Comparison of ENCODE assay signal across 18 cellular contexts in genomic region chr7:153657182-153657800, GRCh38.
DNase-seq lines count a peak whose midpoint lies in the region; FAIRE-seq and TF ChIP-seq lines count a peak whose summit lies in the region.
"Had no signal": no experiment of that assay in that cellular context is flagged by ENCODE, and none has a peak within 500 bp of the region (broad histone marks: within the 10 kb centered on the region; RNA-seq: fewer than 3 reads in every experiment).

No MANE protein-coding gene starts in this region.

- peaks cover 27 to 50% of the 10 kb centered on the region in 2 experiments for H3K9me3 ChIP-seq in H1 (ENCODE audit: insufficient read depth in 2 of 2, low read depth in 1 of 2, low read length in 1 of 2)
- H3K9me3 ChIP-seq in osteoblast (ENCODE audit: low read depth, low read length) = peaks cover 3% of the 10 kb centered on the region
- H3K9me3 ChIP-seq: HAP-1 had no signal

- H3K18ac ChIP-seq in H1 (ENCODE audit: extremely low read depth, low read length) = no peak overlapping the region

- H2BK5ac ChIP-seq in H1 (ENCODE audit: low read depth, low read length) = no peak overlapping the region

- H2BK15ac ChIP-seq in H1 (ENCODE audit: low read length) = no peak overlapping the region

- no peak for TF ChIP-seq POLR2A in H1 (IDR thresholded peaks at IDR 0.05; ENCODE audit: control extremely low read depth in 1 of 2, low read depth in 2 of 2, low read length in 2 of 2)

- H4K20me1 ChIP-seq in H1 (replicated peaks in 1 of 2; ENCODE audit: control insufficient read depth in 1 of 2, insufficient read depth in 2 of 2, low read length in 2 of 2) (peaks cover 0 to 2% of the 10 kb centered on the region in 2 experiments), osteoblast (ENCODE audit: insufficient read depth, low read length) (no peaks in the 10 kb centered on the region)
- H4K20me1 ChIP-seq: BLaER1 treated with 17β-estradiol and CSF1 and Interleukin-3, amounts not matched to agents 10 nM and 100 nM had no signal

- POLR2A ChIA-PET in H1 (lab: Charles Lee; ENCODE audit: partially characterized antibody) = no interaction called here

- H3K79me2 ChIP-seq in H1 (ENCODE audit: control insufficient read depth in 1 of 2, insufficient read depth in 2 of 2, low read length in 2 of 2) (no peaks in the 10 kb centered on the region), osteoblast (ENCODE audit: insufficient read depth, low read length) (no peaks in the 10 kb centered on the region)

- H3K4me2 ChIP-seq in H1 (ENCODE audit: insufficient read depth in 1 of 2, low read depth in 2 of 2, low read length in 2 of 2) (no peak overlapping the region), osteoblast (ENCODE audit: insufficient read depth, low read length) (no peak overlapping the region)
- H3K4me2 ChIP-seq: BLaER1 treated with 17β-estradiol and CSF1 and Interleukin-3, amounts not matched to agents 10 nM and 100 nM; GM23338 had no signal

- no peak overlapping the region for H3K23ac ChIP-seq in H1 (ENCODE audit: insufficient read length)

- FAIRE-seq in H1 (lab: Jason Lieb, UNC) = no peak
- FAIRE-seq: GM12878, GM18507 had no signal

- TF ChIP-seq EP300 in H1 (IDR thresholded peaks at IDR 0.05; ENCODE audit: borderline replicate concordance in 1 of 2, low read depth in 2 of 2, low read length in 2 of 2) = no peak

- no peak overlapping the region for H4K5ac ChIP-seq in H1 (ENCODE audit: insufficient read length, low read depth, low read length)

- no peak overlapping the region for H3K56ac ChIP-seq in H1 (replicated peaks; ENCODE audit: insufficient read length, low read depth, low read length)

- CTCF ChIA-PET in H1 (lab: Charles Lee; ENCODE audit: partially characterized antibody) = interaction anchor here (0.6 to 1.1 kb wide), 3 partner anchors 9 to 40 kb away, joined by 3 read pairs; no protein-coding TSS in a partner anchor

- no peak overlapping the region for H3K9ac ChIP-seq in H1 (replicated peaks in 1 of 4; ENCODE audit: extremely low read depth in 1 of 4, low read depth in 3 of 4, low read length in 3 of 4)
- H3K9ac ChIP-seq: BLaER1 treated with 17β-estradiol and CSF1 and Interleukin-3, amounts not matched to agents 10 nM and 100 nM had no signal

- H3K14ac ChIP-seq in H1 (ENCODE audit: insufficient read length) = no peak overlapping the region

- no peak overlapping the region for H4K91ac ChIP-seq in H1 (replicated peaks; ENCODE audit: insufficient read length, low read length)

- whole genome bisulfite sequencing in H1 (ENCODE audit: extremely low coverage in 1 of 2, insufficient coverage in 1 of 2, insufficient read length in 1 of 2, insufficient replicate concordance in 2 of 2, low coverage in 1 of 2, low lambda C conversion rate in 2 of 2, missing lambda C conversion rate in 1 of 2), 2 experiments = 56% methylated on average over 7 of the region's 7 CpGs; no CpG with 5 or more reads in 1 of the 2 experiments

- peak; percentile 23 for DNase-seq in NCI-H345 (lab: John Stamatoyannopoulos, UW)
- no peak for DNase-seq in NCI-H345 treated with DMSO at 0.1 percent for 48 hours (lab: John Stamatoyannopoulos, UW; ENCODE audit: unreplicated experiment)
- DNase-seq in NCI-H2029 treated with DMSO at 0.1 percent for 48 hours (lab: John Stamatoyannopoulos, UW) = peak; percentile 8
- DNase-seq in H1 (ENCODE audit: low read depth in 1 of 2, low spot score in 2 of 2) = peak; percentile 15 to 54
- DNase-seq in osteoblast (ENCODE audit: insufficient read length, low spot score, missing footprints) = peak; percentile 6
- DNase-seq in CD1c-positive myeloid dendritic cell (ENCODE audit: extremely low spot score) = no peak
- DNase-seq in NCI-H748 (lab: John Stamatoyannopoulos, UW; ENCODE audit: unreplicated experiment) = no peak
- no peak for DNase-seq in Ammon's horn (ENCODE audit: low spot score)
- DNase-seq: Calu3; CD4-positive, alpha-beta T cell; DMS 273 treated with DMSO at 0.1 percent for 48 hours had no signal

- H3K4me3 ChIP-seq in H1 (ENCODE audit: extremely low read depth in 1 of 4, insufficient read depth in 2 of 4, low read depth in 3 of 4, low read length in 4 of 4) (no peak overlapping the region), osteoblast (ENCODE audit: insufficient read depth, low read length) (no peak overlapping the region)
- H3K4me3 ChIP-seq: BLaER1 treated with 17β-estradiol and CSF1 and Interleukin-3, amounts not matched to agents 10 nM and 100 nM; GM12878; GM23338; HAP-1 had no signal

- TF ChIP-seq CTCF in H1 (IDR thresholded peaks at IDR 0.05; ENCODE audit: control extremely low read depth in 1 of 3, insufficient read depth in 1 of 3, low read depth in 1 of 3, low read length in 3 of 3) (no peak), osteoblast (IDR thresholded peaks at IDR 0.05; ENCODE audit: extremely low read depth, low read depth, low read length) (no peak)

- peaks cover 0 to 5% (median 2%) of the 10 kb centered on the region in 4 experiments; a peak in 4 of 7 replicates for H3K27me3 ChIP-seq in H1 (replicated peaks in 1 of 4; ENCODE audit: control insufficient read depth in 3 of 4, extremely low read depth in 1 of 4, insufficient read depth in 3 of 4, low read length in 3 of 4)
- H3K27me3 ChIP-seq in osteoblast (ENCODE audit: insufficient read depth, low read length) = no peaks in the 10 kb centered on the region
- H3K27me3 ChIP-seq: BLaER1 treated with 17β-estradiol and CSF1 and Interleukin-3, amounts not matched to agents 10 nM and 100 nM had no signal

- peaks cover 2% of the 10 kb centered on the region; the same call in 1 of the 2 replicates for H3K23me2 ChIP-seq in H1 (ENCODE audit: low read depth, low read length)

- H3K4me1 ChIP-seq in H1 (replicated peaks in 1 of 4; ENCODE audit: control insufficient read depth in 3 of 4, insufficient read depth in 4 of 4, low read length in 3 of 4) = no peaks in the 10 kb centered on the region
- no peaks in the 10 kb centered on the region for H3K4me1 ChIP-seq in osteoblast (ENCODE audit: insufficient read depth, low read length)
- H3K4me1 ChIP-seq: BLaER1 treated with 17β-estradiol and CSF1 and Interleukin-3, amounts not matched to agents 10 nM and 100 nM; HAP-1 had no signal

- no peak overlapping the region for H2BK120ac ChIP-seq in H1 (replicated peaks; ENCODE audit: low read depth, low read length)

- H2AK5ac ChIP-seq in H1 (ENCODE audit: low read depth, low read length) = no peak overlapping the region

- no peaks in the 10 kb centered on the region for H3K79me1 ChIP-seq in H1 (ENCODE audit: low read depth, low read length)

- TF ChIP-seq RAD21 in H1 (IDR thresholded peaks at IDR 0.05 in 1 of 2, conservative IDR thresholded peaks at IDR 0.05 in 1 of 2; ENCODE audit: low read depth in 2 of 2, low read length in 2 of 2) = no peak

- no peak overlapping the region for H2BK12ac ChIP-seq in H1 (ENCODE audit: low read depth, low read length)

- H2BK20ac ChIP-seq in H1 (ENCODE audit: low read length) = no peak overlapping the region

- H3K4ac ChIP-seq in H1 (replicated peaks; ENCODE audit: insufficient read length, low read depth, low read length) = no peak overlapping the region

- H3K36me3 ChIP-seq in H1 (ENCODE audit: control insufficient read depth in 2 of 4, insufficient read depth in 4 of 4, low read length in 3 of 4) = no peaks in the 10 kb centered on the region
- no peaks in the 10 kb centered on the region for H3K36me3 ChIP-seq in osteoblast (ENCODE audit: insufficient read depth, low read length)
- H3K36me3 ChIP-seq: BLaER1 treated with 17β-estradiol and CSF1 and Interleukin-3, amounts not matched to agents 10 nM and 100 nM; HAP-1 had no signal

- no peak overlapping the region for H4K8ac ChIP-seq in H1 (ENCODE audit: extremely low read depth, insufficient read depth, low read length)

- no peak overlapping the region for H3K27ac ChIP-seq in H1 (ENCODE audit: low read depth, low read length)
- H3K27ac ChIP-seq in osteoblast (ENCODE audit: low read depth, low read length) = no peak overlapping the region
- H3K27ac ChIP-seq: 22Rv1; BLaER1 treated with 17β-estradiol and CSF1 and Interleukin-3, amounts not matched to agents 10 nM and 100 nM; HL-60 had no signal

- H2AFZ ChIP-seq in H1 (ENCODE audit: low read length) (no peak overlapping the region), osteoblast (ENCODE audit: low read length) (no peak overlapping the region)
- H2AFZ ChIP-seq: GM23338 had no signal

TF ChIP-seq in H1, 55 proteins besides CTCF, POLR2A, EP300 and RAD21:
- no peak for TF ChIP-seq SP2 (IDR thresholded peaks at IDR 0.05; ENCODE audit: low read length)
- no peak for TF ChIP-seq EZH2 (IDR thresholded peaks at IDR 0.05; ENCODE audit: low read depth, low read length, severe bottlenecking)
TF ChIP-seq in H1: peak in this region for 0.

Comparison
In these comparisons a context has a peak if more than half of its experiments do, and no peak if none do; other contexts are left out.
1. DNase-seq: peak in NCI-H345 (single experiment), NCI-H2029 treated with DMSO at 0.1 percent for 48 hours (single experiment), H1 (2 of 2) and osteoblast (single experiment); none in NCI-H345 treated with DMSO at 0.1 percent for 48 hours (single experiment), CD1c-positive myeloid dendritic cell (single experiment), NCI-H748 (single experiment) and Ammon's horn (single experiment).